In the genomic region with DNA sequence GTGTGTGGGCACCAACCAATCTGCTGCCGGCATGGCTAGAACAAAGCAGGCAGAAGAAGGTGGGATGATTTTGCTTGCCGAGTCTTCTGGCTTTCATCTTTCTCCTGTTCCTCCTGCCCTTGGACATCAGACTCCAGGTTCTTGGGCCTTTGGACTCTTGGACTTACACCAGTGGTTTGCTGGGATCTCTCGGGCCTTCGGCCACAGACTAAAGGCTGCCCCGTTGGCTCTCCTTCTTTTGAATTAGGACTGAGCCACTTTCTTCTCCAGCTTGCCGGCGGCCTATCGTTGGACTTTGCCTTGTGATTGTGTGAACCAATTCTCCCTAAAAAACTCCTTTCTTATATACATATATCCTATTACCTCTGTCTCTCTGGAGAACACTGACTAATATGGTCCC, we compare ENCODE assay signal across 8 cellular contexts.
"Had no signal": no experiment of that assay in that cellular context is flagged by ENCODE, and none has a peak within 500 bp of the region (broad histone marks: within the 10 kb centered on the region; RNA-seq: fewer than 3 reads in every experiment).

No MANE protein-coding gene starts in this region.

- H3K9me3 ChIP-seq: HAP-1 had no signal

- ATAC-seq: HCT116, K562 had no signal

- H3K4me1 ChIP-seq: HAP-1 had no signal

- H3K36me3 ChIP-seq: HAP-1 had no signal

- H3K9me3 Mint-ChIP-seq: HFFc6 had no signal

- H3K27ac ChIP-seq: GM23248 had no signal

- DNase-seq: GM23248, GOT3, H7, HFFc6 had no signal

- FAIRE-seq: HTR-8/SVneo, K562 had no signal

- H3K27ac Mint-ChIP-seq: HFFc6 had no signal

- H3K9ac ChIP-seq: GM23248 had no signal

- H3K4me3 Mint-ChIP-seq: HFFc6 had no signal

- H3K4me3 ChIP-seq: GM23248, HAP-1, K562 had no signal

- H2AFZ ChIP-seq: GM23248 had no signal
